In the genomic region with DNA sequence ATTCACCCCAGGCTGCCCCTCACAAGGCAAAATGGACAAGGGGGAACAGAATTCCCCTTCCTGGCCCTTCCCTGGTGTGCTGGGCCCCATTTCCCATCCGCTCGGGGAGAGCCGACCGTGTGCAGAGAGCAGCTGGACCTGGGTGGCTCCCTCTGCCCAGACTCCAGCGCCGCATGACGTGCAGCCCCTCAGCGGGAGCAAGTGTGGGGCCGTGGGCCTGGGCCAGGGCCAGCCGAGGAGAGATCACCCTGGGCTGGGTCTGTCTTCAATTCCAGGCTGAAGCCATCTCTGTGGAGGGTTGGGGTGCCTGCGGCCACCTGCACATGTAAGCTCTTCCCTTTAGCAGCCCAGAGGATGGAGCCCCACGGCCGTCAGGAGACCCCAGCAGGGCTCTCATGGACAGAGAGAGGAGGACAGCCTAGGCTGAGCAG, we compare ENCODE assay signal across 29 cellular contexts.
DNase-seq lines count a peak whose midpoint lies in the region; ATAC-seq and TF ChIP-seq lines count a peak whose summit lies in the region.
"Had no signal": no experiment of that assay in that cellular context is flagged by ENCODE, and none has a peak within 500 bp of the region (broad histone marks: within the 10 kb centered on the region; RNA-seq: fewer than 3 reads in every experiment).

No MANE protein-coding gene starts in this region.

- peaks cover 29% of the 10 kb centered on the region for H3K27me3 Mint-ChIP-seq in nephron (ENCODE audit: low read depth)
- H3K27me3 Mint-ChIP-seq: B cell had no signal

- ATAC-seq in upper lobe of left lung (ENCODE audit: low FRiP score in 2 of 2), result no peak
- no peak for ATAC-seq in HG02759 (IDR thresholded peaks at IDR 0.05; ENCODE audit: unreplicated experiment)
- ATAC-seq in HG03520 (IDR thresholded peaks at IDR 0.05; ENCODE audit: unreplicated experiment), result no peak
- ATAC-seq: activated CD8-positive, alpha-beta T cell treated with anti-CD3 and anti-CD28 coated beads, Interleukin-2, amount 10 ng/mL, durations not matched to agents 7 days and 5 days; activated T-helper 17 cell treated with anti-CD3 and anti-CD28 coated beads, Interleukin-2, amount 50 U/mL, for 72 hours; CD8-positive, alpha-beta T cell had no signal

- no peak for TF ChIP-seq POLR2A in upper lobe of left lung (IDR thresholded peaks at IDR 0.05)

- peak overlapping the region; percentile 85 for H3K27ac ChIP-seq in SJSA1
- peak overlapping the region; percentile 68 for H3K27ac ChIP-seq in left ventricle myocardium inferior (replicated peaks)
- H3K27ac ChIP-seq in upper lobe of left lung, result peak overlapping the region in 3 of 4 donors; percentile 62 to 74 (median 63)
- H3K27ac ChIP-seq in mesendoderm (ENCODE audit: low read depth, low read length), result no peak overlapping the region
- H3K27ac ChIP-seq: KMS-11, neutrophil, psoas muscle, vagina had no signal

- no peak overlapping the region for H3K23ac ChIP-seq in mesendoderm (ENCODE audit: low read length)

- no peaks in the 10 kb centered on the region for H3K79me1 ChIP-seq in mesendoderm (ENCODE audit: low read length)

- no peak overlapping the region for H3K4ac ChIP-seq in mesendoderm (ENCODE audit: low read depth, low read length)

- H3K27ac Mint-ChIP-seq in nephron, result peak overlapping the region; percentile 42 to 91 (median 89)
- H3K27ac Mint-ChIP-seq: activated CD8-positive, alpha-beta T cell treated with anti-CD3 and anti-CD28 coated beads, Interleukin-2, amount 10 ng/mL, durations not matched to agents 7 days and 5 days; activated T-helper 17 cell treated with anti-CD3 and anti-CD28 coated beads, Interleukin-2, amount 50 U/mL, for 72 hours; B cell; CD8-positive, alpha-beta T cell; mesothelial cell of epicardium had no signal

- no peak overlapping the region for H2BK5ac ChIP-seq in mesendoderm (ENCODE audit: low read length)

- 90 to 96% methylated on average over 2 to 9 of the region's 13 CpGs for WGBS in upper lobe of left lung, 2 donors
- no CpG with 5 or more reads among the region's 13 CpGs for WGBS in mesendoderm (ENCODE audit: extremely low coverage, insufficient coverage, low lambda C conversion rate)

- H3K4me3 ChIP-seq in SJSA1 (no peak overlapping the region), left ventricle myocardium inferior (peak overlapping the region; percentile 42), upper lobe of left lung (peak overlapping the region in 1 of 4 donors; percentile 38), mesendoderm (ENCODE audit: low read length) (no peak overlapping the region)
- H3K4me3 ChIP-seq: dorsolateral prefrontal cortex, MG63, psoas muscle, vagina had no signal

- DNase-seq in SJSA1 (ENCODE audit: low read depth in 1 of 2, low spot score in 2 of 2), result no peak
- DNase-seq in left ventricle myocardium inferior, result no peak
- DNase-seq in upper lobe of left lung, result peak in 1 of 2 donors; percentile 64
- DNase-seq in NCI-H82 treated with DMSO at 0.1 percent for 48 hours (lab: John Stamatoyannopoulos, UW; ENCODE audit: unreplicated experiment), result no peak
- no peak for DNase-seq in mesendoderm
- DNase-seq: activated CD8-positive, alpha-beta T cell treated with anti-CD3 and anti-CD28 coated beads, Interleukin-2, amount 10 ng/mL, durations not matched to agents 7 days and 5 days; activated naive CD4-positive, alpha-beta T cell treated with anti-CD3 and anti-CD28 coated beads, Interleukin-2, amount 50 U/mL, for 16 hours; EL; GOT3; left colon; MG63; NCI-H1417; NCI-H2029 treated with DMSO at 0.1 percent for 48 hours; NCI-H524; stimulated activated CD4-positive, alpha-beta T cell treated with anti-CD3 and anti-CD28 coated beads, Interleukin-15, amount 100 ng/mL, for 24 hours; stimulated activated CD4-positive, alpha-beta T cell treated with anti-CD3 and anti-CD28 coated beads, Interleukin-4, amount 100 ng/mL, for 4 hours had no signal

- H3K27me3 ChIP-seq in SJSA1 (replicated peaks) (no peaks in the 10 kb centered on the region), left ventricle myocardium inferior (ENCODE audit: low read depth) (no peaks in the 10 kb centered on the region), upper lobe of left lung (no peaks in the 10 kb centered on the region), mesendoderm (ENCODE audit: insufficient read depth, low read length, poor library complexity) (no peaks in the 10 kb centered on the region)
- H3K27me3 ChIP-seq: MG63, neutrophil, vagina had no signal

- H3K56ac ChIP-seq in mesendoderm (ENCODE audit: low read length), result no peak overlapping the region

- no peaks in the 10 kb centered on the region for H3K79me2 ChIP-seq in mesendoderm (ENCODE audit: control insufficient read depth, insufficient read depth, low read length)

- no peak overlapping the region for H3K4me3 Mint-ChIP-seq in nephron
- H3K4me3 Mint-ChIP-seq: activated CD8-positive, alpha-beta T cell treated with anti-CD3 and anti-CD28 coated beads, Interleukin-2, amount 10 ng/mL, durations not matched to agents 7 days and 5 days; activated T-helper 17 cell treated with anti-CD3 and anti-CD28 coated beads, Interleukin-2, amount 50 U/mL, for 72 hours; B cell; brain; CD8-positive, alpha-beta T cell; mesothelial cell of epicardium had no signal

- no peak for TF ChIP-seq EP300 in upper lobe of left lung (IDR thresholded peaks at IDR 0.05)

- H4K8ac ChIP-seq in mesendoderm (ENCODE audit: low read depth, low read length), result no peak overlapping the region

- H3K4me1 ChIP-seq in SJSA1 (replicated peaks) (peaks cover 55% of the 10 kb centered on the region), left ventricle myocardium inferior (peaks cover 24% of the 10 kb centered on the region), upper lobe of left lung (peaks cover 7 to 21% (median 19%) of the 10 kb centered on the region in 4 donors), mesendoderm (ENCODE audit: control insufficient read depth, low read depth, low read length) (no peaks in the 10 kb centered on the region)

- H3K9me3 Mint-ChIP-seq in nephron, result no peaks in the 10 kb centered on the region
- H3K9me3 Mint-ChIP-seq: activated T-helper 17 cell treated with anti-CD3 and anti-CD28 coated beads, Interleukin-2, amount 50 U/mL, for 72 hours; CD8-positive, alpha-beta T cell; mesothelial cell of epicardium had no signal

- no peak overlapping the region for H2BK15ac ChIP-seq in mesendoderm (replicated peaks; ENCODE audit: low read depth)

- H3K9ac ChIP-seq in mesendoderm (ENCODE audit: low read length), result no peak overlapping the region
- H3K9ac ChIP-seq: KMS-11 had no signal

- H3K18ac ChIP-seq in mesendoderm (ENCODE audit: low read length), result no peak overlapping the region

- no peaks in the 10 kb centered on the region for H3K36me3 Mint-ChIP-seq in nephron (ENCODE audit: low read depth)
- H3K36me3 Mint-ChIP-seq: brain; CD8-positive, alpha-beta T cell had no signal

- H2AK5ac ChIP-seq in mesendoderm (ENCODE audit: low read length), result no peak overlapping the region

- no peak overlapping the region for H4K5ac ChIP-seq in mesendoderm (ENCODE audit: low read length)

- no peak overlapping the region for H2BK120ac ChIP-seq in mesendoderm (ENCODE audit: low read depth, low read length)

- H3K36me3 ChIP-seq in SJSA1 (0 out of 2 replicates have a peak, but pooled peaks cover 6% of the 10 kb centered on the region), left ventricle myocardium inferior (no peaks in the 10 kb centered on the region), upper lobe of left lung (no peaks in the 10 kb centered on the region), mesendoderm (ENCODE audit: control insufficient read depth, insufficient read depth, low read length) (no peaks in the 10 kb centered on the region)
- H3K36me3 ChIP-seq: MG63, neutrophil, vagina had no signal

- TF ChIP-seq CTCF in left ventricle myocardium inferior (IDR thresholded peaks at IDR 0.05; ENCODE audit: borderline replicate concordance) (no peak), nephron (IDR thresholded peaks at IDR 0.05; ENCODE audit: unreplicated experiment in 3 of 3) (no peak), upper lobe of left lung (IDR thresholded peaks at IDR 0.05) (no peak)

- intact Hi-C loops in left ventricle myocardium inferior (cut with micrococcal nuclease), result no loop called here

- no peak overlapping the region for H3K4me2 ChIP-seq in mesendoderm (ENCODE audit: low read length)
- H3K4me2 ChIP-seq: KMS-11 had no signal

- no peaks in the 10 kb centered on the region for H3K9me3 ChIP-seq in SJSA1 (replicated peaks)
- H3K9me3 ChIP-seq in left ventricle myocardium inferior (replicated peaks), result no peaks in the 10 kb centered on the region
- H3K9me3 ChIP-seq in upper lobe of left lung, result no peaks in the 10 kb centered on the region
- H3K9me3 ChIP-seq: MG63, neutrophil, psoas muscle, vagina had no signal

- H3K4me1 Mint-ChIP-seq in nephron, result peaks cover 47% of the 10 kb centered on the region
- H3K4me1 Mint-ChIP-seq: activated T-helper 17 cell treated with anti-CD3 and anti-CD28 coated beads, Interleukin-2, amount 50 U/mL, for 72 hours; B cell had no signal
